Comparison of ENCODE assay signal across 8 cellular contexts in the genomic region with DNA sequence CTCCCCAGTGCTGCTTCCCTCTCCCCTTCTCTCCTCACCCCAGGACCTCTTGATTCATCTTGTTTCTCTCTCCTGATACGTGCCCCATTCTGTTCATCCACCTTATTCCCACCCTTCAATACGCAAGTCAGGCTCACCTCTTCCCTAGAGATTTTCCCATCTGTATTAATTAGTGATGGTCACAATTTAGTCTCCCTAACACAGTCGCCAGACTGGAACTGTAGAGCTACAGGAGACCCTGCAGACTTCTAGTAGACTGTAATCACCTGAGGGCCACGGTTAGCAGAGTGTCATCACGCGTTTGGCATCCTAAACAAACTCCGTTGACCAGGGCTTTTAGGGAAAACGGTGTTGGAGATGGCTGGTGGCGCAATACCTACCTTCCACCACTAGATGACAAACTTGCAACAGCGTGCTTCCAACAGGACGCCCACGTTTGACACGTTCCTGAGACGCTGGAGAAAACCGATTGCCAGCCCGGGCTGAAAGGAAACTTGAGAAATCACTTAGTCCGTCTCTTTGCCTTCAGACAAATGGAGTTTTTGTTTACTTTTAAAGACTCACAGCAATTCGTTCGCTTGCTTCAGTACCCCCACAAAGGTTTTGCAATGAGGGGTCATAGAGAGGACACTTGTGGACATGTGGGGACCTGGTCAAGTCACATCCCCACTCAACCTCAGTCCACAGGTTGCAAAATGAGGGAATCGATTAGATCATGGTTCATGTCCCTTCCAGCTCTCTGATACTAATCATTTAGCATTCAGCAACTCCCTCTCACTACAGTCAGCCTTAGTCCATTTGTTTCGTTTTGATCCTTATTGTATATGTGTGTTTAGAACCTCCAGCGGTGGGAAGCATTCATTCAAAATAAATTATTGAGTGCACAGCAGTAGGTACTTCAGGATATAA. TPM values are rescaled to one million over a fixed set of nuclear protein-coding genes. Genes with fewer than 3 reads are reported as not detected.
DNase-seq lines count a peak whose midpoint lies in the region; ATAC-seq and TF ChIP-seq lines count a peak whose summit lies in the region.

No MANE protein-coding gene starts in this region.

- peak in 69 of 76 experiments; percentile 26 to 84 (median 66) for DNase-seq in HUDEP-2 (lab: John Stamatoyannopoulos, UW; ENCODE audit: unreplicated experiment in 76 of 76)
- DNase-seq in NT2/D1 (ENCODE audit: low read depth, low spot score): peak; percentile 78
- peak; percentile 45 to 62 for DNase-seq in activated CD8-positive, alpha-beta memory T cell treated with anti-CD3 and anti-CD28 coated beads for 4 hours (ENCODE audit: low read depth in 2 of 2)
- DNase-seq in endodermal cell: peak; percentile 97
- peak; percentile 60 to 79 for DNase-seq in mesothelial cell of epicardium (ENCODE audit: low spot score in 2 of 2, unreplicated experiment in 2 of 2)
- peak; percentile 35 for DNase-seq in stimulated activated CD8-positive, alpha-beta memory T cell treated with anti-CD3 and anti-CD28 coated beads, Interleukin-15, amount 100 ng/mL, for 24 hours (ENCODE audit: low read depth)

- H3K4me3 Mint-ChIP-seq in endodermal cell (no peak overlapping the region), mesothelial cell of epicardium (peak overlapping the region; percentile 20)

- no peak for ATAC-seq in GM21576 (IDR thresholded peaks at IDR 0.05; ENCODE audit: unreplicated experiment)

- H3K9me3 ChIP-seq in NT2/D1 (ENCODE audit: insufficient read depth, low read length) (no peaks in the 10 kb centered on the region), endodermal cell (ENCODE audit: control insufficient read depth, low read length) (peaks cover 3% of the 10 kb centered on the region)

- peaks cover 4% of the 10 kb centered on the region for H3K9me3 Mint-ChIP-seq in endodermal cell
- H3K9me3 Mint-ChIP-seq in mesothelial cell of epicardium: no peaks in the 10 kb centered on the region

- H3K4me3 ChIP-seq in NT2/D1 (ENCODE audit: insufficient read length, low read depth): no peak overlapping the region
- H3K4me3 ChIP-seq in endodermal cell (ENCODE audit: low read length): no peak overlapping the region

- peak overlapping the region; percentile 10 for H3K27ac Mint-ChIP-seq in endodermal cell
- peak overlapping the region; percentile 47 for H3K27ac Mint-ChIP-seq in mesothelial cell of epicardium

- peaks cover 23% of the 10 kb centered on the region for H3K27me3 Mint-ChIP-seq in endodermal cell (ENCODE audit: insufficient read depth)
- H3K27me3 Mint-ChIP-seq in mesothelial cell of epicardium (ENCODE audit: low read depth): peaks cover 5% of the 10 kb centered on the region

- H3K9ac ChIP-seq in NT2/D1 (ENCODE audit: insufficient read length, low read depth) (no peak overlapping the region), endodermal cell (ENCODE audit: extremely low read depth, low read length, poor library complexity, severe bottlenecking) (no peak overlapping the region)

- WGBS in endodermal cell (ENCODE audit: insufficient coverage in 1 of 2, insufficient read length in 1 of 2), 2 experiments: 5 to 25% methylated on average over 13 to 22 of the region's 22 CpGs

- H3K4me1 ChIP-seq in NT2/D1 (ENCODE audit: insufficient read depth, insufficient read length) (no peaks in the 10 kb centered on the region), endodermal cell (ENCODE audit: control insufficient read depth, insufficient read depth, low read length) (no peaks in the 10 kb centered on the region)

- H3K4me1 Mint-ChIP-seq in endodermal cell (peaks cover 9% of the 10 kb centered on the region), mesothelial cell of epicardium (peaks cover 14% of the 10 kb centered on the region)

- H3K36me3 ChIP-seq in NT2/D1 (ENCODE audit: insufficient read depth, insufficient read length, low read length): no peaks in the 10 kb centered on the region
- H3K36me3 ChIP-seq in endodermal cell (ENCODE audit: control insufficient read depth, insufficient read depth, low read length): no peaks in the 10 kb centered on the region

- TF ChIP-seq CTCF in GM12874 (IDR thresholded peaks at IDR 0.05; ENCODE audit: insufficient read depth, low read depth, low read length) (peak; percentile 100), endodermal cell (conservative IDR thresholded peaks at IDR 0.05) (peak; percentile 95), mesothelial cell of epicardium (IDR thresholded peaks at IDR 0.05; ENCODE audit: unreplicated experiment) (peak; percentile 95)

- H3K27me3 ChIP-seq in NT2/D1 (ENCODE audit: insufficient read depth, insufficient read length) (peaks cover 7% of the 10 kb centered on the region), endodermal cell (ENCODE audit: control insufficient read depth, insufficient read depth, low read length, poor library complexity, severe bottlenecking) (no peaks in the 10 kb centered on the region)

- H3K36me3 Mint-ChIP-seq in endodermal cell (ENCODE audit: low read depth) (no peaks in the 10 kb centered on the region), mesothelial cell of epicardium (no peaks in the 10 kb centered on the region)

- H3K27ac ChIP-seq in endodermal cell (ENCODE audit: low read depth, low read length): no peak overlapping the region

RNA-seq across cellular contexts. Expression of a gene that starts 20.6 kb away (rescaled TPM):
- total RNA-seq in endodermal cell: 10 to 100 TPM; 15.5 to 20.0 TPM
- polyA plus RNA-seq in endodermal cell (2013, experiment 1 of 2): 26.9 TPM
- 27.9 TPM for polyA plus RNA-seq in endodermal cell (2013, experiment 2 of 2)
- total RNA-seq in mesothelial cell of epicardium: 1.0 to 1.6 TPM (median 1.1 TPM) in 3 replicates

RNA-seq across cellular contexts. Expression of a gene that starts 23.8 kb away (rescaled TPM):
- total RNA-seq in endodermal cell (under 1 TPM; 0.51 to 0.73 TPM), mesothelial cell of epicardium (1.0 to 1.5 TPM (median 1.1 TPM) in 3 replicates)
- 0.18 TPM for polyA plus RNA-seq in endodermal cell (2013, experiment 1 of 2)
- 0.33 TPM for polyA plus RNA-seq in endodermal cell (2013, experiment 2 of 2)

RNA-seq across cellular contexts. Expression of a gene that starts 40.7 kb away (rescaled TPM):
- 100 to 1,000 TPM in 1 of 2 donors, 10 to 100 TPM in 1; 72.1 to 108 TPM for total RNA-seq in endodermal cell
- 69.1 TPM for polyA plus RNA-seq in endodermal cell (2013, experiment 1 of 2)
- polyA plus RNA-seq in endodermal cell (2013, experiment 2 of 2): 73.7 TPM
- total RNA-seq in mesothelial cell of epicardium: 91.4 to 94.2 TPM (median 92.8 TPM) in 3 replicates

Comparison
In these comparisons a context has a peak if more than half of its experiments do, and no peak if none do; other contexts are left out.
1. DNase-seq: peak in every context shown above with its lines; median percentile 97 in endodermal cell; 78 in NT2/D1; 70 in mesothelial cell of epicardium; 66 in HUDEP-2; 54 in activated CD8-positive, alpha-beta memory T cell treated with anti-CD3 and anti-CD28 coated beads for 4 hours; 35 in stimulated activated CD8-positive, alpha-beta memory T cell treated with anti-CD3 and anti-CD28 coated beads, Interleukin-15, amount 100 ng/mL, for 24 hours.